In the genomic region with DNA sequence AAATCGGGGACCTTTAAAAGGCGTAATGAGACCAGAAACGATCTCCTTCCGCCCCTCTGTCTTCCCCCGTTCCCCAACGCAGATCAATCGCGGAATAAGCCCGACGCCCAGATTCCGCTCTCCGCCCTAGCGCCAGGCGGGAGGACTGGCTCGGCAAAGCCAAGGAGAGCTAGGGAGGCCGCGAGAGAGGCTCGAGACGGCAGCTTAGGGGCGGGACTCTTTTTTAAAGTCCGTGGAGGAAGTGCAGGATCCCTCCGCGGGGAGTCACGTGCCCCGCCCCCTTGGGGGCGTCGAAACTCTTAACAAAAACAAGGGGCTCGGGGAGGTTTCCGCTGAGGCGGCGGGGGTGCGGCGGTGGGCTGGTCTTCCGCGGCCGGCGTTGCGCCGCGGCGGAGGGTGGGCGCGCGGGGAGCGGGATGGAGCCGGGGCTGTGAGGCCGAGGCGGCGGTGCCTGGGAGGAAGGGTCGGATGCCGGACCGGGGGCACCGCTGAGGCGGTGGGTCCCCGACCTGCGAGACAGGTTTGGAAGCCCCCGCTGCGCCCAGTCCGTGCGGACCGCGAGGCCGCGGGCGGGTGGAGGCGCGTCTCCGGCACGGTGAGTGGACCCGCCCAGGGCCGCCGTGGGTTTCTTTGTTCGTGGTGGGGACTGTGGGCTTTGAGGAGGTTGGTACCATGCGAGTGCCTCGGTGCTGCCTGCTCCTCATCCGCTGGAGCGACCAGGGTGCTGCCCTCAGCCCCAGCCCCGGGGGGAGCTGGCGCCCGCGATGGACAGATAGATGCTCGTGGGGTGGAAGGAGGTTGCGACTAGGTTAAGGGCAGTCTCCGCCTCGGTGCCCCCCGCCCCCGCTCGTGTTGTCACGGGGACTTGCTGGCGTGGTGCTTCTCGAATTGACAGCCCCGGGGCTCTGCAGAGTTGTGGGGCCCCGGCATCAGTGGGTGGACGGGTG, we compare ENCODE assay signal across 8 cellular contexts. TPM values are rescaled to one million over a fixed set of nuclear protein-coding genes. Genes with fewer than 3 reads are reported as not detected.
DNase-seq lines count a peak whose midpoint lies in the region; ATAC-seq and TF ChIP-seq lines count a peak whose summit lies in the region.

A gene with protein sequence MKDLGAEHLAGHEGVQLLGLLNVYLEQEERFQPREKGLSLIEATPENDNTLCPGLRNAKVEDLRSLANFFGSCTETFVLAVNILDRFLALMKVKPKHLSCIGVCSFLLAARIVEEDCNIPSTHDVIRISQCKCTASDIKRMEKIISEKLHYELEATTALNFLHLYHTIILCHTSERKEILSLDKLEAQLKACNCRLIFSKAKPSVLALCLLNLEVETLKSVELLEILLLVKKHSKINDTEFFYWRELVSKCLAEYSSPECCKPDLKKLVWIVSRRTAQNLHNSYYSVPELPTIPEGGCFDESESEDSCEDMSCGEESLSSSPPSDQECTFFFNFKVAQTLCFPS (plus strand): TSS at position 296 of the 947 bp plus-strand sequence. CDS start 1,326 bp downstream, outside the sequence.

- peak within 1 kb of the TSS; percentile 87 for H3K9ac ChIP-seq in NT2/D1 (ENCODE audit: insufficient read length, low read depth)

- H3K9me3 ChIP-seq in NT2/D1 (ENCODE audit: insufficient read depth, low read length) (no peaks in the 10 kb centered on the region), muscle layer of duodenum (ENCODE audit: control insufficient read depth in 1 of 2, low read length in 2 of 2) (no peaks in the 10 kb centered on the region)

- peaks cover 5% of the 10 kb centered on the region for H3K36me3 ChIP-seq in BJ (ENCODE audit: control insufficient read depth, insufficient read depth, low read length)
- H3K36me3 ChIP-seq in NT2/D1 (ENCODE audit: insufficient read depth, insufficient read length, low read length), result peaks cover 13% of the 10 kb centered on the region
- peaks cover 9 to 13% of the 10 kb centered on the region in 2 donors for H3K36me3 ChIP-seq in muscle layer of duodenum (ENCODE audit: control insufficient read depth in 1 of 2, insufficient read depth in 2 of 2, low read length in 2 of 2)

- H3K27me3 ChIP-seq in BJ (ENCODE audit: control insufficient read depth, insufficient read depth, low read length) (peaks cover 4% of the 10 kb centered on the region), NT2/D1 (ENCODE audit: insufficient read depth, insufficient read length) (no peaks in the 10 kb centered on the region), muscle layer of duodenum (ENCODE audit: low read depth, low read length) (no peaks in the 10 kb centered on the region)

- H3K27ac ChIP-seq in epithelial cell of prostate, result peak within 1 kb of the TSS; percentile 84
- peak within 1 kb of the TSS; percentile 89 for H3K27ac ChIP-seq in muscle layer of duodenum (ENCODE audit: low read length)

- ATAC-seq in GM19397 (IDR thresholded peaks at IDR 0.05; ENCODE audit: unreplicated experiment), result peak; percentile 33
- peak; percentile 18 for ATAC-seq in HG03565 (IDR thresholded peaks at IDR 0.05; ENCODE audit: unreplicated experiment)

- DNase-seq in BJ (ENCODE audit: low read depth), result no peak
- peak; percentile 80 for DNase-seq in NT2/D1 (ENCODE audit: low read depth, low spot score)
- DNase-seq in activated T-cell treated with anti-CD3 and anti-CD28 coated beads for 24 hours (ENCODE audit: low read depth), result peak; percentile 15
- peak; percentile 60 for DNase-seq in epithelial cell of prostate (ENCODE audit: low read depth, low spot score)
- peak; percentile 69 to 75 for DNase-seq in stimulated activated CD8-positive, alpha-beta memory T cell treated with anti-CD3 and anti-CD28 coated beads, Interleukin-7, amount 100 ng/mL, for 1 hour (ENCODE audit: low read depth in 2 of 2)

- no peak for TF ChIP-seq CTCF in BJ (IDR thresholded peaks at IDR 0.05; ENCODE audit: insufficient read depth, low read depth, low read length)

- H3K4me3 ChIP-seq in BJ (ENCODE audit: low read depth, low read length), result peak within 1 kb of the TSS; percentile 100
- H3K4me3 ChIP-seq in NT2/D1 (ENCODE audit: insufficient read length, low read depth), result peak within 1 kb of the TSS; percentile 91
- peak within 1 kb of the TSS; percentile 95 to 99 for H3K4me3 ChIP-seq in muscle layer of duodenum (ENCODE audit: low read depth in 1 of 2, low read length in 2 of 2)

- H3K4me1 ChIP-seq in NT2/D1 (ENCODE audit: insufficient read depth, insufficient read length), result no peaks in the 10 kb centered on the region
- H3K4me1 ChIP-seq in muscle layer of duodenum (ENCODE audit: control insufficient read depth in 1 of 2, insufficient read depth in 2 of 2, low read length in 2 of 2), result peaks cover 0 to 21% of the 10 kb centered on the region in 2 donors

- CTCF ChIA-PET in BJ (lab: Yijun Ruan, JAX), result interaction anchor here (1.3 kb wide), 1 partner anchor 62 kb away, joined by 4 read pairs; no protein-coding TSS in a partner anchor

- POLR2A ChIA-PET in BJ (lab: Charles Lee), result interaction anchor here (0.5 to 0.7 kb wide), 2 partner anchors 17 to 68 kb away, joined by 3 to 4 read pairs; no protein-coding TSS in a partner anchor

RNA-seq across cellular contexts. Expression of the gene that starts here (rescaled TPM):
- polyA plus RNA-seq in BJ (2011; rRNA removed), result 9.0 and 24.4 TPM in 2 replicates
- polyA minus RNA-seq in BJ (2011; rRNA and poly(A)+ RNA removed), result 5.7 and 7.4 TPM in 2 replicates
